11 cellular contexts compared by ENCODE assay signal in genomic region chr5:137580030-137580429, GRCh38.
DNase-seq lines count a peak whose midpoint lies in the region; ATAC-seq and TF ChIP-seq lines count a peak whose summit lies in the region.
"Had no signal": no experiment of that assay in that cellular context is flagged by ENCODE, and none has a peak within 500 bp of the region (broad histone marks: within the 10 kb centered on the region; RNA-seq: fewer than 3 reads in every experiment).

No MANE protein-coding gene starts in this region.

- H3K27ac Mint-ChIP-seq in GM23338, result no peak overlapping the region

- H3K4me1 ChIP-seq in BLaER1 treated with 17β-estradiol and CSF1 and Interleukin-3, amounts not matched to agents 10 nM and 100 nM, result peaks cover 18 to 70% (median 43%) of the 10 kb centered on the region in 10 experiments
- H3K4me1 ChIP-seq in GM23338 (ENCODE audit: insufficient read depth) (no peaks in the 10 kb centered on the region), foreskin keratinocyte (peaks cover 8% of the 10 kb centered on the region), stomach (no peaks in the 10 kb centered on the region)
- H3K4me1 ChIP-seq: parathyroid adenoma had no signal

- no peak for TF ChIP-seq EP300 in stomach (IDR thresholded peaks at IDR 0.05)

- no peaks in the 10 kb centered on the region for H4K20me1 ChIP-seq in BLaER1 treated with 17β-estradiol and CSF1 and Interleukin-3, amounts not matched to agents 10 nM and 100 nM
- H4K20me1 ChIP-seq in GM23338 (replicated peaks; ENCODE audit: insufficient read depth), result no peaks in the 10 kb centered on the region

- H3K36me3 ChIP-seq in BLaER1 treated with 17β-estradiol and CSF1 and Interleukin-3, amounts not matched to agents 10 nM and 100 nM, result no peaks in the 10 kb centered on the region
- H3K36me3 ChIP-seq in GM23338 (ENCODE audit: insufficient read depth) (no peaks in the 10 kb centered on the region), stomach (no peaks in the 10 kb centered on the region)

- peaks cover 15 to 30% (median 19%) of the 10 kb centered on the region in 11 experiments for H3K9me3 ChIP-seq in BLaER1 treated with 17β-estradiol and CSF1 and Interleukin-3, amounts not matched to agents 10 nM and 100 nM (replicated peaks in 1 of 11)
- H3K9me3 ChIP-seq in stomach, result no peaks in the 10 kb centered on the region

- H3K4me1 Mint-ChIP-seq in GM23338, result no peaks in the 10 kb centered on the region

- no peak overlapping the region for H3K4me3 ChIP-seq in BLaER1 treated with 17β-estradiol and CSF1 and Interleukin-3, amounts not matched to agents 10 nM and 100 nM
- H3K4me3 ChIP-seq in GM23338, result no peak overlapping the region
- H3K4me3 ChIP-seq in stomach, result no peak overlapping the region

- ATAC-seq in GM23338 (peak; percentile 85), SK-N-SH treated with all-trans-retinoic acid at 6 μM for 48 hours (peak; percentile 53; the same call in 2 of the 3 replicates), foreskin keratinocyte (no peak), GM19463 (IDR thresholded peaks at IDR 0.05; ENCODE audit: unreplicated experiment) (no peak), GM21447 (IDR thresholded peaks at IDR 0.05; ENCODE audit: unreplicated experiment) (no peak)

- H3K4me3 Mint-ChIP-seq in GM23338, result no peak overlapping the region

- intact Hi-C loops in stomach (cut with DNase I; ENCODE audit: low total_unique reads), result no loop called here

- H3K79me2 ChIP-seq in GM23338 (replicated peaks; ENCODE audit: insufficient read depth), result no peaks in the 10 kb centered on the region
- H3K79me2 ChIP-seq: parathyroid adenoma had no signal

- no peak for TF ChIP-seq POLR2A in stomach (IDR thresholded peaks at IDR 0.05)

- H3K27me3 Mint-ChIP-seq in GM23338 (ENCODE audit: insufficient read depth, low read depth, poor library complexity), result peaks cover 2% of the 10 kb centered on the region

- peak overlapping the region in 6 of 11 experiments; percentile 15 to 85 (median 34); a peak in 9 of 22 replicates for H3K4me2 ChIP-seq in BLaER1 treated with 17β-estradiol and CSF1 and Interleukin-3, amounts not matched to agents 10 nM and 100 nM
- H3K4me2 ChIP-seq in GM23338, result no peak overlapping the region

- no peaks in the 10 kb centered on the region for H3K27me3 ChIP-seq in BLaER1 treated with 17β-estradiol and CSF1 and Interleukin-3, amounts not matched to agents 10 nM and 100 nM
- H3K27me3 ChIP-seq in GM23338 (ENCODE audit: insufficient read depth) (no peaks in the 10 kb centered on the region), foreskin keratinocyte (peaks cover 5% of the 10 kb centered on the region), stomach (no peaks in the 10 kb centered on the region)

- 25 to 42% (median 41%) methylated on average over 3 of the region's 3 CpGs for WGBS in stomach, 5 donors

- H3K9me2 ChIP-seq in GM23338 (ENCODE audit: insufficient read depth), result 0 out of 2 replicates have a peak, but pooled peaks cover 3% of the 10 kb centered on the region

- DNase-seq in GM23338 (ENCODE audit: low spot score) (peak; percentile 44), foreskin keratinocyte (no peak), stomach (no peak), NCI-H1105 (lab: John Stamatoyannopoulos, UW) (no peak)
- DNase-seq: activated T-cell treated with anti-CD3 and anti-CD28 coated beads for 4 hours, MM.1S had no signal

- peaks cover 2% of the 10 kb centered on the region; the same call in 1 of the 3 replicates for H3K9me3 Mint-ChIP-seq in GM23338

- no peak overlapping the region for H3K9ac ChIP-seq in BLaER1 treated with 17β-estradiol and CSF1 and Interleukin-3, amounts not matched to agents 10 nM and 100 nM
- H3K9ac ChIP-seq: parathyroid adenoma had no signal

- no peak overlapping the region for H3K27ac ChIP-seq in BLaER1 treated with 17β-estradiol and CSF1 and Interleukin-3, amounts not matched to agents 10 nM and 100 nM
- H3K27ac ChIP-seq in GM23338 (ENCODE audit: low read depth), result no peak overlapping the region
- H3K27ac ChIP-seq in foreskin keratinocyte, result no peak overlapping the region
- no peak overlapping the region for H3K27ac ChIP-seq in stomach
- H3K27ac ChIP-seq: parathyroid adenoma had no signal

- peak; percentile 56 to 61 for TF ChIP-seq CTCF in GM23338 (conservative IDR thresholded peaks at IDR 0.05; ENCODE audit: low read depth in 2 of 2)
- peak; percentile 38 for TF ChIP-seq CTCF in foreskin keratinocyte (conservative IDR thresholded peaks at IDR 0.05)
- TF ChIP-seq CTCF in stomach (IDR thresholded peaks at IDR 0.05), result no peak

- no peaks in the 10 kb centered on the region for H3K36me3 Mint-ChIP-seq in GM23338 (ENCODE audit: low read depth)

- H2AFZ ChIP-seq in GM23338, result no peak overlapping the region
- H2AFZ ChIP-seq: parathyroid adenoma had no signal

- no peaks in the 10 kb centered on the region for H3F3A ChIP-seq in GM23338 (replicated peaks; ENCODE audit: low read depth)

TF ChIP-seq in GM23338, 12 proteins besides CTCF, POLR2A, EP300 and RAD21 (continues in another document):
- TF ChIP-seq REST (IDR thresholded peaks at IDR 0.05; ENCODE audit: unreplicated experiment), result no peak
- no peak for TF ChIP-seq NANOG (IDR thresholded peaks at IDR 0.05; ENCODE audit: borderline replicate concordance)
- no peak for TF ChIP-seq ZNF331 (CRISPR knock-in tag; IDR thresholded peaks at IDR 0.05; ENCODE audit: low read depth)
- TF ChIP-seq EZH2phosphoT487 (IDR thresholded peaks at IDR 0.05; ENCODE audit: unreplicated experiment), result no peak
- TF ChIP-seq ZNF114 (CRISPR knock-in tag; IDR thresholded peaks at IDR 0.05), result no peak
- no peak for TF ChIP-seq STAT1 (IDR thresholded peaks at IDR 0.05; ENCODE audit: unreplicated experiment)
- no peak for TF ChIP-seq JUNB (IDR thresholded peaks at IDR 0.05; ENCODE audit: unreplicated experiment)

TF ChIP-seq in SK-N-SH treated with all-trans-retinoic acid at 6 μM for 48 hours, 23 proteins besides CTCF, POLR2A, EP300 and RAD21 (continues in another document):
- no peak for TF ChIP-seq CREB5 (CRISPR knock-in tag; IDR thresholded peaks at IDR 0.05; ENCODE audit: low read depth)
- TF ChIP-seq GLIS3 (CRISPR knock-in tag; IDR thresholded peaks at IDR 0.05), result no peak
- no peak for TF ChIP-seq OSR1 (CRISPR knock-in tag; IDR thresholded peaks at IDR 0.05)
- no peak for TF ChIP-seq ZFP30 (CRISPR knock-in tag; IDR thresholded peaks at IDR 0.05)
- no peak for TF ChIP-seq CSDC2 (CRISPR knock-in tag; IDR thresholded peaks at IDR 0.05)
- no peak for TF ChIP-seq ESRRG (CRISPR knock-in tag; IDR thresholded peaks at IDR 0.05)
- TF ChIP-seq TCF4 (CRISPR knock-in tag; IDR thresholded peaks at IDR 0.05; ENCODE audit: borderline replicate concordance), result no peak
- no peak for TF ChIP-seq TSHZ2 (CRISPR knock-in tag; IDR thresholded peaks at IDR 0.05)
- TF ChIP-seq ZNF70 (CRISPR knock-in tag; IDR thresholded peaks at IDR 0.05), result no peak
- TF ChIP-seq CSRNP3 (CRISPR knock-in tag; IDR thresholded peaks at IDR 0.05), result no peak
- TF ChIP-seq ZFP3 (CRISPR knock-in tag; IDR thresholded peaks at IDR 0.05), result no peak
- TF ChIP-seq BACH2 (CRISPR knock-in tag; IDR thresholded peaks at IDR 0.05; ENCODE audit: borderline replicate concordance), result no peak
- no peak for TF ChIP-seq ZC3H10 (CRISPR knock-in tag; IDR thresholded peaks at IDR 0.05)

Comparison
In these comparisons a context has a peak if more than half of its experiments do, and no peak if none do; other contexts are left out.
1. ATAC-seq: peak in GM23338 (single experiment) and SK-N-SH treated with all-trans-retinoic acid at 6 μM for 48 hours (single experiment); none in foreskin keratinocyte (single experiment), GM19463 (single experiment) and GM21447 (single experiment).
2. CTCF ChIP-seq: peak in GM23338 (2 of 2) and foreskin keratinocyte (single experiment); none in stomach (0 of 7).